8 cellular contexts compared by ENCODE assay signal in the genomic region with DNA sequence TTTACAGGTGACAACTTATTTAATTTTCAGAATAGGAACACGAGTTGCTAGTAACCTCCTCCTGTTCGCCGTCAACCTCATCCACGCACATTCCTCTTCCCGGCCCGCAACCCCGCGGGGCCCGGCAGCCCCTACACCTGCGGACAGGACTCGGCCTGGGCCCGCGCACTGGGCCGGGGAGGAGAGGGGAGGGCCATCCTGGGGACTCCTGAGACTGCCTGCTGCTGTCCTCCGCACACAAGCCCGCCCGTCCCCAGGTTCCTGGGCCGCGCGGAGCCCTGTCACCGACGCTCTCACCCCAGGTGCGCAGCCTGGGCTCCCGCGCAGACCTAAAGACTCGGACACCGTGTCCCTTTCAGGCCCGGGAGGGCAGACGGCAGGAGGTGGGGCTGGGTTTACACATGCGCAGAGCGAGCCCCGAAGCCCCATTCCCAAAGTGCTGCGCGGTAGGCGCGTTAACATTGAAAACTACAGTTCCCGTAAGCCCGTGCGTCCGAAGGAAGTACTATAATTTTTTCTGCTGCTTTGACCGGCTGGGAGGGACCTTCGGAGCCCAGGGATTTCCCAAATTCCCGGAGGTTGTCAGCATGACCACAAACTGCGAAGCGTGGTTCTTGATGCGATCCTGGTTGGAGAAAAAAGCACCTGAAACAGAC.
DNase-seq lines count a peak whose midpoint lies in the region; ATAC-seq and TF ChIP-seq lines count a peak whose summit lies in the region.
"Not testable (repeated sequence)": the region's sequence is repeated elsewhere in the genome, so short reads cannot be mapped to it uniquely, and the experiment has no call there.

No MANE protein-coding gene starts in this region.

- DNase-seq in NCI-H187 (lab: John Stamatoyannopoulos, UW) = peak; percentile 20 to 25
- DNase-seq in T-helper 17 cell = peak; percentile 19 to 39 (median 32)
- peak; percentile 81 for DNase-seq in amniotic epithelial cell (ENCODE audit: low read depth)
- DNase-seq in left cardiac atrium = peak; percentile 89
- peak; percentile 77 to 98 (median 88) for DNase-seq in posterior cingulate gyrus

- under 1% methylated on average over 42 of the region's 46 CpGs for WGBS in thymus

- TF ChIP-seq POLR2A in GM18505 (IDR thresholded peaks at IDR 0.05; ENCODE audit: borderline replicate concordance, extremely low read depth, insufficient read depth, insufficient read length) = peak; percentile 32

- peak overlapping the region; percentile 31 for H3K27ac ChIP-seq in thymus (ENCODE audit: low read depth)

- peak; percentile 96 for ATAC-seq in GM18505 (IDR thresholded peaks at IDR 0.05; ENCODE audit: unreplicated experiment)
- peak; percentile 95 for ATAC-seq in HG02981 (IDR thresholded peaks at IDR 0.05; ENCODE audit: unreplicated experiment)
- peak; percentile 94 for ATAC-seq in T-helper 17 cell
- peak; percentile 100 for ATAC-seq in left cardiac atrium

- not testable (repeated sequence) for H3K36me3 ChIP-seq in thymus (ENCODE audit: control insufficient read depth, insufficient read depth)

- not testable (repeated sequence) for H3K4me1 Mint-ChIP-seq in T-helper 17 cell

- not testable (repeated sequence) for H3K27me3 ChIP-seq in thymus (ENCODE audit: control insufficient read depth, insufficient read depth)

- H3K27ac Mint-ChIP-seq in T-helper 17 cell = peak overlapping the region; percentile 75

- intact Hi-C loops in left cardiac atrium (cut with DNase I); posterior cingulate gyrus (cut with DNase I): not testable (repeated sequence)

- not testable (repeated sequence) for H3K4me1 ChIP-seq in thymus (ENCODE audit: control insufficient read depth, insufficient read depth, low read length)

- peak overlapping the region; percentile 94 for H3K4me3 Mint-ChIP-seq in T-helper 17 cell

- not testable (repeated sequence) for H3K36me3 Mint-ChIP-seq in T-helper 17 cell (ENCODE audit: low read depth)

- not testable (repeated sequence) for H3K27me3 Mint-ChIP-seq in T-helper 17 cell

- peak overlapping the region; percentile 43 for H3K4me3 ChIP-seq in thymus (ENCODE audit: low read length)

- H3K9me3 ChIP-seq in T-helper 17 cell (ENCODE audit: control insufficient read depth, low read length, poor library complexity, severe bottlenecking); thymus (ENCODE audit: control insufficient read depth): not testable (repeated sequence)

Comparison
In these comparisons a context has a peak if more than half of its experiments do, and no peak if none do; other contexts are left out.
1. Peak in every context shown above with its lines: DNase-seq, ATAC-seq, H3K4me3 ChIP-seq and H3K27ac ChIP-seq.
2. DNase-seq: peak in every context shown above with its lines; median percentile 89 in left cardiac atrium; 88 in posterior cingulate gyrus; 81 in amniotic epithelial cell; 32 in T-helper 17 cell; 22 in NCI-H187.